8 cellular contexts compared by ENCODE assay signal in the genomic region with DNA sequence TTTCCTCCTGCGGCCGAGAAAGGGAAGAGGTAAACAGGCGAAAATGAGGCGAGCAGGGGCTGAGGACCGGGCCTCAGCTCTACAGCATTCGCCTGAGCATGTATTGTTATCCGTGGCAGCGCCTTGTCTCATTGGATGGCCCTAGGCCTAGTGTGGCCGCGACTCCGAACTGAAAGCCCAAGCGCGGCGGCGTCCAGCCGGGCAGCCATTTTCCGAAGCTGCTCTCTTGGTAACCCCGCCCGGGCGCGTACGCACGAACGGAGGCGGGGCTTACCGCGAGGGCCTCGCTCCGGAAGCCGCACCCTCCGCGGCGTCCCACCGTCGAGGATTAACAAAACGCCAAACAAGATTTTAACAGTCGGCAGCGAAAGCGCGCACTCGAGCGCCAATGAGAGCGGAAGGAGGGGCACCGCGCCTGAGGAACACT. TPM values are rescaled to one million over a fixed set of nuclear protein-coding genes. Genes with fewer than 3 reads are reported as not detected.
DNase-seq lines count a peak whose midpoint lies in the region; ATAC-seq, FAIRE-seq and TF ChIP-seq lines count a peak whose summit lies in the region.

No MANE protein-coding gene starts in this region.

- H3K27me3 ChIP-seq in CD4-positive, CD25-positive, alpha-beta regulatory T cell (ENCODE audit: control insufficient read depth, insufficient read depth, low read length): peaks cover 1% of the 10 kb centered on the region
- H3K27me3 ChIP-seq in H7 (ENCODE audit: control insufficient read depth, insufficient read depth, low read length) (no peaks in the 10 kb centered on the region; the same call in 1 of the 2 replicates), SK-N-SH (ENCODE audit: insufficient read depth) (no peaks in the 10 kb centered on the region), GM12878 (replicated peaks in 1 of 2; ENCODE audit: control insufficient read depth in 2 of 2, insufficient read depth in 2 of 2, low read length in 1 of 2) (no peaks in the 10 kb centered on the region)

- TF ChIP-seq RAD21 in SK-N-SH (IDR thresholded peaks at IDR 0.05; ENCODE audit: low read length) (no peak), GM12878 (IDR thresholded peaks at IDR 0.05; ENCODE audit: insufficient read depth, low read depth, low read length) (no peak)

- no TSS peak for BruUV-seq in GM12878 (replicated peaks; lab: Mats Ljungman, UMichigan)

- peaks cover 3% of the 10 kb centered on the region for H3K36me3 Mint-ChIP-seq in CD4-positive, CD25-positive, alpha-beta regulatory T cell
- peaks cover 0 to under 1% (median 0%) of the 10 kb centered on the region in 3 donors for H3K36me3 Mint-ChIP-seq in immature natural killer cell

- TF ChIP-seq CTCF in SK-N-SH (IDR thresholded peaks at IDR 0.05) (no peak), GM12878 (IDR thresholded peaks at IDR 0.05 in 2 of 3, conservative IDR thresholded peaks at IDR 0.05 in 1 of 3; ENCODE audit: control insufficient read depth in 2 of 3, extremely low read depth in 1 of 3, insufficient read depth in 1 of 3, low read depth in 3 of 3, low read length in 3 of 3) (no peak)

- peaks cover 19% of the 10 kb centered on the region for H3F3A ChIP-seq in SK-N-SH (replicated peaks; ENCODE audit: insufficient read depth)

- peaks cover 17% of the 10 kb centered on the region for H3K27me3 Mint-ChIP-seq in CD4-positive, CD25-positive, alpha-beta regulatory T cell
- H3K27me3 Mint-ChIP-seq in immature natural killer cell (ENCODE audit: low read depth in 3 of 3): peaks cover 14 to 18% (median 14%) of the 10 kb centered on the region in 3 donors

- intact Hi-C loops in GM12878 (cut with micrococcal nuclease; ENCODE audit: unreplicated experiment): loop anchor here (2.0 to 5.0 kb wide), 4 partner anchors 186 to 351 kb away; partner anchors contain the start of gene DOCK7

- RAD21 ChIA-PET in GM12878 (lab: Charles Lee; ENCODE audit: unreplicated experiment): interaction anchor here (0.6 to 1.8 kb wide), 5 partner anchors 20 to 711 kb away, joined by 3 to 8 read pairs (median 3); partner anchors contain the start of gene DOCK7

- H3K79me2 ChIP-seq in SK-N-SH (ENCODE audit: insufficient read depth) (peaks cover 42% of the 10 kb centered on the region), GM12878 (ENCODE audit: control insufficient read depth, insufficient read depth, low read length) (peaks cover 44% of the 10 kb centered on the region)

- H3K4me1 ChIP-seq in CD4-positive, CD25-positive, alpha-beta regulatory T cell (ENCODE audit: control insufficient read depth, insufficient read depth, low read length, poor library complexity, severe bottlenecking): peaks cover 38% of the 10 kb centered on the region
- peaks cover under 1 to 13% of the 10 kb centered on the region in 2 experiments; a peak in 3 of 4 replicates for H3K4me1 ChIP-seq in SK-N-SH (ENCODE audit: control insufficient read depth in 1 of 2, insufficient read depth in 2 of 2, low read depth in 1 of 2, low read length in 1 of 2)
- H3K4me1 ChIP-seq in GM12878 (ENCODE audit: control insufficient read depth, insufficient read depth, low read length): no peaks in the 10 kb centered on the region

- H2AFZ ChIP-seq in SK-N-SH (ENCODE audit: low read depth) (peak overlapping the region; percentile 88), GM12878 (ENCODE audit: control insufficient read depth, low read depth, low read length) (peak overlapping the region; percentile 74)

- WGBS in SK-N-SH (ENCODE audit: low lambda C conversion rate): 0% methylated on average over 23 of the region's 45 CpGs
- under 1% methylated on average over 45 of the region's 45 CpGs for WGBS in GM12878 (ENCODE audit: insufficient coverage, insufficient replicate concordance, low lambda C conversion rate, missing lambda C conversion rate)

- POLR2A ChIA-PET in SK-N-SH (lab: Yijun Ruan, JAX) (interaction anchor here (0.6 to 1.7 kb wide), 12 partner anchors 9 to 693 kb away, joined by 3 to 6 read pairs (median 3); no protein-coding TSS in a partner anchor), GM12878 (lab: Charles Lee) (interaction anchor here (0.9 to 1.5 kb wide), 4 partner anchors 12 to 310 kb away, joined by 3 to 4 read pairs (median 3); no protein-coding TSS in a partner anchor)

- no peak for ATAC-seq in CD4-positive, CD25-positive, alpha-beta regulatory T cell (ENCODE audit: low read depth in 2 of 2)
- peak; percentile 79; the same call in 2 of the 3 replicates for ATAC-seq in GM12878

- TF ChIP-seq EP300 in SK-N-SH (IDR thresholded peaks at IDR 0.05; ENCODE audit: borderline replicate concordance in 1 of 2, low read depth in 1 of 2, low read length in 1 of 2): 0 out of 4 replicates have a peak, but pooled peaks of 1 of the 2 experiments have one; percentile 4
- TF ChIP-seq EP300 in GM12878 (IDR thresholded peaks at IDR 0.05; ENCODE audit: borderline replicate concordance in 1 of 2, control insufficient read depth in 1 of 2, low read depth in 2 of 2, low read length in 2 of 2): no peak

- peak; percentile 97 for TF ChIP-seq POLR2A in GM12878 (IDR thresholded peaks at IDR 0.05; ENCODE audit: low read depth, low read length)

- H3K9ac ChIP-seq in SK-N-SH: peak overlapping the region; percentile 99
- peak overlapping the region; percentile 89 for H3K9ac ChIP-seq in GM12878 (ENCODE audit: control insufficient read depth, insufficient read depth, low read length)

- peaks cover 28 to 48% (median 39%) of the 10 kb centered on the region in 4 donors for H3K4me1 Mint-ChIP-seq in CD4-positive, CD25-positive, alpha-beta regulatory T cell
- peaks cover 41 to 46% of the 10 kb centered on the region in 2 donors for H3K4me1 Mint-ChIP-seq in immature natural killer cell

- H3K36me3 ChIP-seq in CD4-positive, CD25-positive, alpha-beta regulatory T cell (ENCODE audit: control insufficient read depth, insufficient read depth, low read length): peaks cover under 1% of the 10 kb centered on the region
- H3K36me3 ChIP-seq in H7 (replicated peaks; ENCODE audit: control insufficient read depth, insufficient read depth, low read length) (no peaks in the 10 kb centered on the region), SK-N-SH (replicated peaks in 1 of 2; ENCODE audit: control insufficient read depth in 1 of 2, insufficient read depth in 2 of 2, low read length in 1 of 2) (peaks cover 6 to 12% of the 10 kb centered on the region in 2 experiments), GM12878 (ENCODE audit: control insufficient read depth in 2 of 2, insufficient read depth in 2 of 2, low read length in 1 of 2) (no peaks in the 10 kb centered on the region)

- CTCF ChIA-PET in SK-N-SH (lab: Yijun Ruan, JAX) (interaction anchor here (0.8 to 1.6 kb wide), 5 partner anchors 11 to 354 kb away, joined by 3 to 7 read pairs (median 3); no protein-coding TSS in a partner anchor), GM12878 (lab: Yijun Ruan, JAX) (interaction anchor here (1.3 to 3.0 kb wide), 2 partner anchors 11 to 311 kb away, joined by 4 to 13 read pairs; no protein-coding TSS in a partner anchor)

- H3K9me2 ChIP-seq in SK-N-SH: no peaks in the 10 kb centered on the region

- SMC1A ChIA-PET in GM12878 (lab: Charles Lee; ENCODE audit: uncharacterized antibody, unreplicated experiment): interaction anchor here (0.7 to 1.5 kb wide), 7 partner anchors 9 to 310 kb away, joined by 3 to 6 read pairs (median 3); no protein-coding TSS in a partner anchor

- DNase-seq in CD4-positive, CD25-positive, alpha-beta regulatory T cell: peak in 1 of 3 donors; percentile 96
- DNase-seq in H7 (peak; percentile 93), SK-N-SH (no peak), GM12878 (ENCODE audit: low read depth, low spot score) (no peak), immature natural killer cell (peak in 1 of 3 donors; percentile 99), SHP77 (lab: John Stamatoyannopoulos, UW) (no peak), middle frontal gyrus (ENCODE audit: extremely low spot score, low spot score) (no peak)
- peak; percentile 89 to 90 for DNase-seq in stimulated activated CD4-positive, alpha-beta T cell treated with anti-CD3 and anti-CD28 coated beads, Interleukin-1b, Interleukin-23, amount 100 ng/mL, for 4 hours (ENCODE audit: low read depth in 2 of 2)

- H3K4me2 ChIP-seq in SK-N-SH (peak overlapping the region; percentile 88), GM12878 (ENCODE audit: control insufficient read depth, insufficient read depth) (peak overlapping the region; percentile 84)

- FAIRE-seq in GM12878 (lab: Jason Lieb, UNC): peak; percentile 87

- peak overlapping the region; percentile 99 for H3K27ac ChIP-seq in CD4-positive, CD25-positive, alpha-beta regulatory T cell (ENCODE audit: insufficient read depth, low read length, poor library complexity, severe bottlenecking)
- peak overlapping the region; percentile 97 to 100 for H3K27ac ChIP-seq in SK-N-SH (ENCODE audit: low read depth in 2 of 2, low read length in 1 of 2)
- peak overlapping the region; percentile 95 for H3K27ac ChIP-seq in GM12878 (ENCODE audit: control insufficient read depth, insufficient read depth)

- peak overlapping the region; percentile 99 to 100 (median 100) for H3K27ac Mint-ChIP-seq in CD4-positive, CD25-positive, alpha-beta regulatory T cell
- peak overlapping the region; percentile 95 to 99 (median 98) for H3K27ac Mint-ChIP-seq in immature natural killer cell

- H3K9me3 ChIP-seq in CD4-positive, CD25-positive, alpha-beta regulatory T cell (ENCODE audit: control insufficient read depth in 2 of 2, low read length in 2 of 2): no peaks in the 10 kb centered on the region
- H3K9me3 ChIP-seq in SK-N-SH (no peaks in the 10 kb centered on the region), GM12878 (replicated peaks; ENCODE audit: control insufficient read depth, insufficient read depth, low read length) (no peaks in the 10 kb centered on the region; the same call in 2 of the 3 replicates)

- peak overlapping the region; percentile 84 for H3K4me3 ChIP-seq in CD4-positive, CD25-positive, alpha-beta regulatory T cell (ENCODE audit: low read depth, low read length)
- H3K4me3 ChIP-seq in H7 (ENCODE audit: insufficient read depth, low read depth, low read length): peak overlapping the region; percentile 93
- H3K4me3 ChIP-seq in SK-N-SH (ENCODE audit: low read depth in 2 of 2, low read length in 1 of 2): peak overlapping the region; percentile 94 to 96
- H3K4me3 ChIP-seq in GM12878: peak overlapping the region; percentile 74

- H3K9me3 Mint-ChIP-seq in CD4-positive, CD25-positive, alpha-beta regulatory T cell: peaks cover 0 to 3% (median 1%) of the 10 kb centered on the region in 7 donors
- H3K9me3 Mint-ChIP-seq in immature natural killer cell: no peaks in the 10 kb centered on the region

- peak overlapping the region; percentile 95 to 99 (median 96) for H3K4me3 Mint-ChIP-seq in CD4-positive, CD25-positive, alpha-beta regulatory T cell
- H3K4me3 Mint-ChIP-seq in immature natural killer cell: peak overlapping the region; percentile 91 to 97 (median 96)

- in situ Hi-C loops in GM12878 (cut with MboI): no loop called here

- peaks cover 20% of the 10 kb centered on the region; the same call in 1 of the 2 replicates for H4K20me1 ChIP-seq in SK-N-SH (ENCODE audit: insufficient read depth)
- H4K20me1 ChIP-seq in GM12878 (ENCODE audit: control insufficient read depth, insufficient read depth): no peaks in the 10 kb centered on the region

RNA-seq across cellular contexts. Expression of gene USP1, which starts 0.8 kb away (rescaled TPM):
- total RNA-seq in CD4-positive, CD25-positive, alpha-beta regulatory T cell: 36.6 TPM
- polyA plus RNA-seq in CD4-positive, CD25-positive, alpha-beta regulatory T cell: 10 to 100 TPM; 33.9 to 37.1 (median 35.5) TPM
- total RNA-seq in H7 (2014; rRNA removed; shearing (Covaris generic)): 58.1 and 78.1 TPM in 2 replicates
- polyA plus RNA-seq in SK-N-SH (2012; rRNA removed) (3.9 and 4.3 TPM in 2 replicates), GM12878 (2011; rRNA removed) (25.6 and 48.2 TPM in 2 replicates), GM12878 (2014; fragmentation: Illumina TruSeq; extraction: Trizol) (66.0 and 81.2 TPM in 2 replicates), GM12878 (2014; fragmentation: Nextera tagmentation; extraction: Ambion mirVana) (10 to 100 TPM; 28.0 to 35.9 TPM), GM12878 (2014; rRNA removed) (23.6 and 27.9 TPM in 2 replicates), GM12878 (2016; fragmentation: Nextera tagmentation; extraction: Ambion mirVana) (10 to 100 TPM; 50.7 to 58.1 TPM), immature natural killer cell (10 to 100 TPM; 22.8 to 38.2 (median 24.4) TPM)
- polyA plus RNA-seq in SK-N-SH (2012; cell fraction: cytosol; rRNA removed): 6.5 and 8.3 TPM in 2 replicates
- 3.0 and 3.3 TPM in 2 replicates for polyA plus RNA-seq in SK-N-SH (2012; cell fraction: nucleus; rRNA removed)
- 16.2 and 18.5 TPM in 2 replicates for total RNA-seq in GM12878 (2013; cell fraction: nucleolus; rRNA removed)
- total RNA-seq in GM12878 (2014; rRNA removed) (45.5 and 55.8 TPM in 2 replicates), GM12878 (2014; rRNA removed; fragmentation: Illumina TruSeq; extraction: Trizol) (71.9 and 77.9 TPM in 2 replicates), GM12878 (2021) (49.9 and 52.5 TPM in 2 replicates)
- polyA plus RNA-seq in GM12878 (2011; ENCODE audit: low read depth): 12.8 TPM
- polyA plus RNA-seq in GM12878 (2011; cell fraction: cytosol; rRNA removed): 8.3 and 8.6 TPM in 2 replicates
- 8.0 and 14.8 TPM in 2 replicates for polyA plus RNA-seq in GM12878 (2011; cell fraction: nucleus; rRNA removed)
- 26.8 and 28.8 TPM in 2 replicates for polyA plus RNA-seq in GM12878 (2012)
- 9.9 and 17.3 TPM in 2 replicates for polyA minus RNA-seq in GM12878 (2011; rRNA and poly(A)+ RNA removed)
- polyA minus RNA-seq in GM12878 (2011; cell fraction: cytosol; rRNA and poly(A)+ RNA removed): 12.6 and 13.4 TPM in 2 replicates
- 5.9 and 10.4 TPM in 2 replicates for polyA minus RNA-seq in GM12878 (2011; cell fraction: nucleus; rRNA and poly(A)+ RNA removed)

Comparison
In these comparisons a context has a peak if more than half of its experiments do, and no peak if none do; other contexts are left out.
1. DNase-seq: peak in H7 (single experiment) and stimulated activated CD4-positive, alpha-beta T cell treated with anti-CD3 and anti-CD28 coated beads, Interleukin-1b, Interleukin-23, amount 100 ng/mL, for 4 hours (2 of 2); none in SK-N-SH (single experiment), GM12878 (single experiment), SHP77 (0 of 2) and middle frontal gyrus (single experiment).
2. Peak in every context shown above with its lines, with median percentiles within 50 percentile points of each other: H3K27ac ChIP-seq and H3K4me3 ChIP-seq.